ENCODE assay signal across 26 cellular contexts in the genomic region with DNA sequence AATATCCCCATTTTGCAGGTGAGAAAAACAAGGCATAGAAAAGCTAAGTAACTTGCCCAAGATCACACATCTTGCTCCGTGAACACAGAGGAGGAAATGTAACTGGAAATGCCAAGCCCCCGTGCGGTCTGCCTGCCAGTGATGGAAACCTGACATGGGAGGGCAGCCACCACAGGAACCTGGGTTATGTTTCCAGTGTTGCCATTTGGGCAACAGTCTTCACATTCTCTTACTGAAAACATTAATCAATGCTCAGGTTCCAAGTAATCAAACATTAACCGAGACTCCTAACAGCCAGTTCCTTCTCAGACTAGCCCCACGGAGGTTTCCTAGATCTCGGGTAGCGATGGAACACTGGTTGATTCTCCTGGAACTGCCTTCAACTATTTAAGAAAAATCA. TPM values are rescaled to one million over a fixed set of nuclear protein-coding genes. Genes with fewer than 3 reads are reported as not detected.
A peak's percentile ranks its signal among the peaks of the same experiment; 100 is the strongest.
DNase-seq lines count a peak whose midpoint lies in the region; ATAC-seq and TF ChIP-seq lines count a peak whose summit lies in the region.
"Had no signal": no experiment of that assay in that cellular context is flagged by ENCODE, and none has a peak within 500 bp of the region (broad histone marks: within the 10 kb centered on the region; RNA-seq: fewer than 3 reads in every experiment).

No MANE protein-coding gene starts in this region.

- H4K20me1 ChIP-seq in osteoblast (ENCODE audit: insufficient read depth, low read length): no peaks in the 10 kb centered on the region

- no peaks in the 10 kb centered on the region for H3K27me3 Mint-ChIP-seq in CD4-positive, alpha-beta T cell
- H3K27me3 Mint-ChIP-seq in IgD-negative memory B cell: peaks cover 26% of the 10 kb centered on the region
- H3K27me3 Mint-ChIP-seq in dendritic cell treated with granulocyte-macrophage colony-stimulating factor and Interleukin-4, amounts not matched to agents 40 ng/mL and 50 ng/mL, for 4 days: peaks cover 7% of the 10 kb centered on the region

- H3K79me2 ChIP-seq in osteoblast (ENCODE audit: insufficient read depth, low read length): no peaks in the 10 kb centered on the region

- no peak for TF ChIP-seq CTCF in CD4-positive, alpha-beta T cell (IDR thresholded peaks at IDR 0.05)
- TF ChIP-seq CTCF in osteoblast (IDR thresholded peaks at IDR 0.05; ENCODE audit: extremely low read depth, low read depth, low read length): no peak

- H3K4me1 Mint-ChIP-seq in CD4-positive, alpha-beta T cell (ENCODE audit: low read depth): peaks cover 34% of the 10 kb centered on the region
- H3K4me1 Mint-ChIP-seq in IgD-negative memory B cell: peaks cover 7 to 12% (median 9%) of the 10 kb centered on the region in 3 donors
- peaks cover 50% of the 10 kb centered on the region for H3K4me1 Mint-ChIP-seq in dendritic cell treated with granulocyte-macrophage colony-stimulating factor and Interleukin-4, amounts not matched to agents 40 ng/mL and 50 ng/mL, for 4 days (ENCODE audit: low read depth)

- H3K4me1 ChIP-seq in osteoblast (ENCODE audit: insufficient read depth, low read length): peaks cover 8% of the 10 kb centered on the region

- H3K27ac Mint-ChIP-seq in CD4-positive, alpha-beta T cell: no peak overlapping the region
- H3K27ac Mint-ChIP-seq in IgD-negative memory B cell: peak overlapping the region in 2 of 3 donors; percentile 39 to 41
- no peak overlapping the region for H3K27ac Mint-ChIP-seq in dendritic cell treated with granulocyte-macrophage colony-stimulating factor and Interleukin-4, amounts not matched to agents 40 ng/mL and 50 ng/mL, for 4 days
- H3K27ac Mint-ChIP-seq: activated CD8-positive, alpha-beta memory T cell treated with anti-CD3 and anti-CD28 coated beads, Interleukin-2, amount 10 ng/mL, durations not matched to agents 7 days and 5 days; activated naive CD4-positive, alpha-beta T cell treated with anti-CD3 and anti-CD28 coated beads, Interleukin-2, amount 50 U/mL, for 72 hours; H9; mesothelial cell of epicardium had no signal

- no peak for ATAC-seq in CD4-positive, alpha-beta T cell (ENCODE audit: poor library complexity)
- ATAC-seq in HG02763 (IDR thresholded peaks at IDR 0.05; ENCODE audit: unreplicated experiment): no peak
- ATAC-seq: activated CD8-positive, alpha-beta memory T cell treated with anti-CD3 and anti-CD28 coated beads, Interleukin-2, amount 10 ng/mL, durations not matched to agents 7 days and 5 days; activated naive CD4-positive, alpha-beta T cell treated with anti-CD3 and anti-CD28 coated beads, Interleukin-2, amount 50 U/mL, for 72 hours; left lung; psoas muscle had no signal

- H3K27me3 ChIP-seq in CD4-positive, alpha-beta T cell (ENCODE audit: control insufficient read depth, insufficient read depth, low read length): no peaks in the 10 kb centered on the region
- peaks cover 46% of the 10 kb centered on the region for H3K27me3 ChIP-seq in osteoblast (ENCODE audit: insufficient read depth, low read length)

- H3K36me3 ChIP-seq in osteoblast (ENCODE audit: insufficient read depth, low read length): no peaks in the 10 kb centered on the region
- H3K36me3 ChIP-seq: left lung had no signal

- no peak overlapping the region for H3K27ac ChIP-seq in CD4-positive, alpha-beta T cell (ENCODE audit: low read depth, low read length)
- no peak overlapping the region for H3K27ac ChIP-seq in osteoblast (ENCODE audit: low read depth, low read length)
- H3K27ac ChIP-seq: C4-2B, left lung, psoas muscle, skin epidermis had no signal

- no peaks in the 10 kb centered on the region for H3K36me3 Mint-ChIP-seq in CD4-positive, alpha-beta T cell (ENCODE audit: low read depth)
- H3K36me3 Mint-ChIP-seq in IgD-negative memory B cell: no peaks in the 10 kb centered on the region
- H3K36me3 Mint-ChIP-seq in dendritic cell treated with granulocyte-macrophage colony-stimulating factor and Interleukin-4, amounts not matched to agents 40 ng/mL and 50 ng/mL, for 4 days (ENCODE audit: low read depth): peaks cover 23% of the 10 kb centered on the region
- H3K36me3 Mint-ChIP-seq: activated CD8-positive, alpha-beta memory T cell treated with anti-CD3 and anti-CD28 coated beads, Interleukin-2, amount 10 ng/mL, durations not matched to agents 7 days and 5 days; activated naive CD4-positive, alpha-beta T cell treated with anti-CD3 and anti-CD28 coated beads, Interleukin-2, amount 50 U/mL, for 72 hours; mesothelial cell of epicardium had no signal

- H3K4me2 ChIP-seq in osteoblast (ENCODE audit: insufficient read depth, low read length): no peak overlapping the region

- POLR2A ChIA-PET in CD4-positive, alpha-beta T cell (lab: Charles Lee): no interaction called here

- no peaks in the 10 kb centered on the region for H3K9me3 Mint-ChIP-seq in CD4-positive, alpha-beta T cell
- peaks cover 0 to 2% (median 0%) of the 10 kb centered on the region in 3 donors for H3K9me3 Mint-ChIP-seq in IgD-negative memory B cell
- no peaks in the 10 kb centered on the region for H3K9me3 Mint-ChIP-seq in dendritic cell treated with granulocyte-macrophage colony-stimulating factor and Interleukin-4, amounts not matched to agents 40 ng/mL and 50 ng/mL, for 4 days
- H3K9me3 Mint-ChIP-seq: activated naive CD4-positive, alpha-beta T cell treated with anti-CD3 and anti-CD28 coated beads, Interleukin-2, amount 50 U/mL, for 72 hours; mesothelial cell of epicardium had no signal

- H2AFZ ChIP-seq in osteoblast (ENCODE audit: low read length): no peak overlapping the region

- intact Hi-C loops in CD4-positive, alpha-beta T cell (cut with DNase I, micrococcal nuclease): loop anchor here (5.0 kb wide), 2 partner anchors 96 to 209 kb away; no protein-coding TSS in a partner anchor
- intact Hi-C loops in dendritic cell treated with granulocyte-macrophage colony-stimulating factor and Interleukin-4, amounts not matched to agents 40 ng/mL and 50 ng/mL, for 4 days (cut with micrococcal nuclease): loop anchor here (5.0 kb wide), 1 partner anchor 39 kb away; no protein-coding TSS in a partner anchor

- no peak for DNase-seq in CD4-positive, alpha-beta T cell
- DNase-seq in kidney tubule cell (ENCODE audit: low spot score): peak; percentile 92
- no peak for DNase-seq in osteoblast (ENCODE audit: insufficient read length, low spot score, missing footprints)
- no peak for DNase-seq in activated gamma-delta T cell treated with Interleukin-2 at 50 U/mL for 16 hours
- no peak for DNase-seq in NCI-H2107 (lab: John Stamatoyannopoulos, UW)
- DNase-seq: activated CD8-positive, alpha-beta memory T cell treated with anti-CD3 and anti-CD28 coated beads, Interleukin-2, amount 10 ng/mL, durations not matched to agents 7 days and 5 days; DMS 273 treated with DMSO at 0.1 percent for 48 hours; glutamatergic neuron; H9; KG1; left lung; NCI-H187; NCI-H2227 treated with DMSO at 0.1 percent for 48 hours; NCI-H774; psoas muscle; SIG-M5; stimulated activated CD4-positive, alpha-beta T cell treated with anti-CD3 and anti-CD28 coated beads, Interleukin-1b, Interleukin-23, amount 100 ng/mL, for 48 hours had no signal

- CTCF ChIA-PET in CD4-positive, alpha-beta T cell (lab: Charles Lee): interaction anchor here (0.9 kb wide), 1 partner anchor 66 kb away, joined by 3 read pairs; no protein-coding TSS in a partner anchor

- H3K4me3 Mint-ChIP-seq in CD4-positive, alpha-beta T cell: peak overlapping the region; percentile 13
- H3K4me3 Mint-ChIP-seq in IgD-negative memory B cell: peak overlapping the region in 1 of 4 donors; percentile 17
- H3K4me3 Mint-ChIP-seq in dendritic cell treated with granulocyte-macrophage colony-stimulating factor and Interleukin-4, amounts not matched to agents 40 ng/mL and 50 ng/mL, for 4 days: peak overlapping the region; percentile 99
- H3K4me3 Mint-ChIP-seq: activated CD8-positive, alpha-beta memory T cell treated with anti-CD3 and anti-CD28 coated beads, Interleukin-2, amount 10 ng/mL, durations not matched to agents 7 days and 5 days; H9; mesothelial cell of epicardium had no signal

- H3K4me3 ChIP-seq in osteoblast (ENCODE audit: insufficient read depth, low read length): no peak overlapping the region
- H3K4me3 ChIP-seq: left lung, psoas muscle had no signal

- no peaks in the 10 kb centered on the region for H3K9me3 ChIP-seq in CD4-positive, alpha-beta T cell (ENCODE audit: control insufficient read depth, low read length)
- H3K9me3 ChIP-seq in osteoblast (ENCODE audit: low read depth, low read length): no peaks in the 10 kb centered on the region
- H3K9me3 ChIP-seq: left lung, psoas muscle had no signal

RNA-seq across cellular contexts. Expression of gene TGFA, which starts 2.5 kb away (rescaled TPM):
- under 1 TPM; 0.47 to 0.88 TPM for total RNA-seq in CD4-positive, alpha-beta T cell
- 0.06 TPM for polyA plus RNA-seq in IgD-negative memory B cell
- total RNA-seq in osteoblast: not detected in 2 replicates
- total RNA-seq: activated CD8-positive, alpha-beta memory T cell treated with anti-CD3 and anti-CD28 coated beads, Interleukin-2, amount 10 ng/mL, durations not matched to agents 7 days and 5 days; G401; OCI-LY7 had no signal

Comparison
In these comparisons a context has a peak if more than half of its experiments do, and no peak if none do; other contexts are left out.
1. H3K27ac Mint-ChIP-seq: peak in IgD-negative memory B cell (2 of 3); none in CD4-positive, alpha-beta T cell (single experiment) and dendritic cell treated with granulocyte-macrophage colony-stimulating factor and Interleukin-4, amounts not matched to agents 40 ng/mL and 50 ng/mL, for 4 days (single experiment).